In the genomic region with DNA sequence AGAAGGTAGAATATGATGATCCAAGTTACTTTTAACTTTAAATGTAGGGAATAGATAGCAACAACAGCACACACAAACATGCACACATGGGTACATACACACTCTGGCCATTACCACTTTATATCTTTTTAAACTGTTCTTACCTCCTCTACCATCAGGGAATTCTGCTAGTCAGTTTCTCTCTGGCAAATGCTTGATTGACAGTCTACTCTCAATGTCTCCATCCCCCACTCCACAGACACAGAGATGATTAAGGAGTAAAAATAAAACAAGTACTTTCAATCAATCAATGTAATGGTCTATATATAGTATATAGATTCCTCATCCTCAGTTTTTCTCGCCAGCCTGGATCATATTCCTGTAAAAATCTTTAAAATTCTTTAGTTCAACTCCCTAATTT, we compare ENCODE assay signal across 26 cellular contexts.
"Had no signal": no experiment of that assay in that cellular context is flagged by ENCODE, and none has a peak within 500 bp of the region (broad histone marks: within the 10 kb centered on the region; RNA-seq: fewer than 3 reads in every experiment).

No MANE protein-coding gene starts in this region.

- H3K27me3 Mint-ChIP-seq: naive thymus-derived CD8-positive, alpha-beta T cell; progenitor cell of endocrine pancreas; stimulated activated naive B cell treated with anti-CD40 and anti-IgM and Interleukin-4, amounts not matched to agents 10 μg/mL and 1 μg/mL and 100 μg/mL, for 72 hours had no signal

- H3K4me2 ChIP-seq: neural progenitor cell had no signal

- H3K4me1 Mint-ChIP-seq: nephron had no signal

- H3K27ac Mint-ChIP-seq: naive thymus-derived CD8-positive, alpha-beta T cell; nephron; neural progenitor cell; progenitor cell of endocrine pancreas; stimulated activated naive B cell treated with anti-CD40 and anti-IgM and Interleukin-4, amounts not matched to agents 10 μg/mL and 1 μg/mL and 100 μg/mL, for 72 hours had no signal

- ATAC-seq: naive thymus-derived CD8-positive, alpha-beta T cell; sciatic nerve; stimulated activated naive B cell treated with anti-CD40 and anti-IgM and Interleukin-4, amounts not matched to agents 10 μg/mL and 1 μg/mL and 100 μg/mL, for 72 hours; stimulated activated naive CD8-positive, alpha-beta T cell treated with anti-CD3 and anti-CD28 coated beads, Interleukin-15, Interleukin-2, amounts not matched to agents 100 U/mL and 50 U/mL, for 24 hours had no signal

- H2AFZ ChIP-seq: neural progenitor cell had no signal

- H3K4me3 Mint-ChIP-seq: naive thymus-derived CD8-positive, alpha-beta T cell; nephron; neural progenitor cell; stimulated activated naive B cell treated with anti-CD40 and anti-IgM and Interleukin-4, amounts not matched to agents 10 μg/mL and 1 μg/mL and 100 μg/mL, for 72 hours had no signal

- H3K27me3 ChIP-seq: neural progenitor cell, neutrophil, ovary, right atrium auricular region, stomach, testis, thyroid gland, transverse colon, upper lobe of left lung, vagina had no signal

- H3K9me3 ChIP-seq: left ventricle myocardium inferior, neutrophil, ovary, right atrium auricular region, stomach, testis, thyroid gland, transverse colon, upper lobe of left lung, vagina had no signal

- H3K9me3 Mint-ChIP-seq: naive thymus-derived CD8-positive, alpha-beta T cell; nephron; stimulated activated naive B cell treated with anti-CD40 and anti-IgM and Interleukin-4, amounts not matched to agents 10 μg/mL and 1 μg/mL and 100 μg/mL, for 72 hours had no signal

- DNase-seq: hypothalamus; islet precursor cell; left ventricle myocardium inferior; naive thymus-derived CD8-positive, alpha-beta T cell; occipital lobe; ovary; stimulated activated CD4-positive, alpha-beta T cell treated with anti-CD3 and anti-CD28 coated beads, Interleukin-12 subunit alpha, Interleukin-12 subunit beta, amount 100 ng/mL, for 4 hours; stimulated activated CD4-positive, alpha-beta T cell treated with anti-CD3 and anti-CD28 coated beads, Interleukin-15, amount 100 ng/mL, for 24 hours; stimulated activated CD4-positive, alpha-beta T cell treated with anti-CD3 and anti-CD28 coated beads, Interleukin-2, amount 100 ng/mL, for 24 hours; stimulated activated CD4-positive, alpha-beta T cell treated with anti-CD3 and anti-CD28 coated beads, Interleukin-4, amount 100 ng/mL, for 1 hour; stimulated activated naive B cell treated with anti-CD40 and anti-IgM and Interleukin-4, amounts not matched to agents 10 μg/mL and 1 μg/mL and 100 μg/mL, for 72 hours; stimulated activated naive CD8-positive, alpha-beta T cell treated with anti-CD3 and anti-CD28 coated beads, Interleukin-15, Interleukin-2, amounts not matched to agents 100 U/mL and 50 U/mL, for 24 hours; stomach; testis; thyroid gland; transverse colon; upper lobe of left lung had no signal

- H3K4me3 ChIP-seq: left ventricle myocardium inferior, lung, neural progenitor cell, ovary, right atrium auricular region, skin epidermis, stomach, testis, thyroid gland, transverse colon, upper lobe of left lung, vagina had no signal

- H3K4me1 ChIP-seq: left ventricle myocardium inferior, stomach, testis, thyroid gland, transverse colon, upper lobe of left lung, vagina had no signal

- H3K36me3 ChIP-seq: left ventricle myocardium inferior, neural progenitor cell, neutrophil, ovary, right atrium auricular region, thyroid gland, transverse colon, upper lobe of left lung, vagina had no signal

- H3K27ac ChIP-seq: left ventricle myocardium inferior, neural progenitor cell, neutrophil, ovary, right atrium auricular region, skin epidermis, stomach, testis, thyroid gland, transverse colon, upper lobe of left lung, vagina had no signal

- H3K9ac ChIP-seq: neural progenitor cell had no signal
